In the genomic region with DNA sequence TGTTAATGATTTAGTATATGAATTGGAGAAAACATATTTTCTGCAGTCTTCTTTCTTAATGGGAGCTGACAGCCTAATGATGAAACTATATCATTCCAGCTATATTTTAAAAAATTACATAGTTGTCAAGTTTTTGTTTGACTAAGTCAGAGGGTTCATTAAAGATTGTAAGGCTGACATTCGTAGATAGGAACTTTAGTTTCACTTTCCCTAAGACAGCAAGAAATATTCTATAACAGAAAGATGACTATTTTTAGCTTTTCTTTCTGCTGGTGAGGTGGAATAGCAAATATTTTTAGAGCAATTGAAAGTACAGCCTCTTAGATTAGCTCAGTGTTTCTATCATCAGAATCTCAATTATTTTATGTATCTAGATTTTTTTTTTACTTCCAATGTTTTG, we compare ENCODE assay signal across 8 cellular contexts.
A peak's percentile ranks its signal among the peaks of the same experiment; 100 is the strongest.
DNase-seq lines count a peak whose midpoint lies in the region; ATAC-seq and TF ChIP-seq lines count a peak whose summit lies in the region.

No MANE protein-coding gene starts in this region.

- CTCF ChIA-PET in PC-9 (lab: Charles Lee), result no interaction called here

- DNase-seq in GM04504 (ENCODE audit: low read depth) (peak; percentile 5), PC-9 (no peak), esophagus muscularis mucosa (ENCODE audit: extremely low spot score) (no peak), psoas muscle (no peak), NCI-H1694 treated with DMSO at 0.1 percent for 48 hours (lab: John Stamatoyannopoulos, UW) (no peak), CD1c-positive myeloid dendritic cell (ENCODE audit: extremely low spot score) (no peak), RKO (ENCODE audit: low spot score) (no peak)

- H3K9me3 ChIP-seq in PC-9 (ENCODE audit: insufficient read depth, low read depth), result no peaks in the 10 kb centered on the region
- H3K9me3 ChIP-seq in esophagus muscularis mucosa, result no peaks in the 10 kb centered on the region
- no peaks in the 10 kb centered on the region for H3K9me3 ChIP-seq in psoas muscle

- H3K4me2 ChIP-seq in PC-9, result peak overlapping the region; percentile 28; the same call in 1 of the 2 replicates

- H3K4me1 ChIP-seq in PC-9 (replicated peaks; ENCODE audit: insufficient read depth) (no peaks in the 10 kb centered on the region), esophagus muscularis mucosa (peaks cover 34 to 50% (median 35%) of the 10 kb centered on the region in 4 donors), psoas muscle (peaks cover 36% of the 10 kb centered on the region)

- no peak overlapping the region for H3K4me3 ChIP-seq in PC-9
- peak overlapping the region; percentile 33 to 45 (median 38) for H3K4me3 ChIP-seq in esophagus muscularis mucosa
- peak overlapping the region; percentile 65 for H3K4me3 ChIP-seq in psoas muscle

- H3K27me3 ChIP-seq in PC-9 (ENCODE audit: insufficient read depth, low read depth) (no peaks in the 10 kb centered on the region), esophagus muscularis mucosa (no peaks in the 10 kb centered on the region), psoas muscle (ENCODE audit: insufficient read depth in 3 of 3, low read length in 2 of 3) (no peaks in the 10 kb centered on the region)

- peaks cover 5% of the 10 kb centered on the region for H4K20me1 ChIP-seq in PC-9 (ENCODE audit: insufficient read depth)

- H3K36me3 ChIP-seq in PC-9 (ENCODE audit: low read depth), result no peaks in the 10 kb centered on the region
- H3K36me3 ChIP-seq in esophagus muscularis mucosa, result no peaks in the 10 kb centered on the region
- H3K36me3 ChIP-seq in psoas muscle (ENCODE audit: insufficient read depth in 1 of 2, low read depth in 1 of 2), result no peaks in the 10 kb centered on the region

- WGBS in esophagus muscularis mucosa, result 0% methylated on average over 1 of the region's 1 CpG
- WGBS in psoas muscle, 3 donors, result 0% methylated on average over 1 of the region's 1 CpG

- H3K27ac ChIP-seq in PC-9 (no peak overlapping the region), esophagus muscularis mucosa (replicated peaks in 1 of 4) (peak overlapping the region; percentile 46 to 62 (median 54)), psoas muscle (peak overlapping the region; percentile 51)

- POLR2A ChIA-PET in PC-9 (lab: Charles Lee; ENCODE audit: unreplicated experiment), result interaction anchor here (0.6 kb wide), 1 partner anchor 485 kb away, joined by 8 read pairs; no protein-coding TSS in a partner anchor

- no peak for TF ChIP-seq CTCF in PC-9 (conservative IDR thresholded peaks at IDR 0.05)
- no peak for TF ChIP-seq CTCF in esophagus muscularis mucosa (IDR thresholded peaks at IDR 0.05)
- no peak for TF ChIP-seq CTCF in psoas muscle (IDR thresholded peaks at IDR 0.05)

- BruUV-seq in PC-9 (replicated peaks; lab: Mats Ljungman, UMichigan), result no TSS peak

- no peaks in the 10 kb centered on the region for H3K9me2 ChIP-seq in PC-9 (ENCODE audit: insufficient read depth)

- no peak overlapping the region for H2AFZ ChIP-seq in PC-9

- peak in 2 of 4 donors; percentile 67 to 75 for ATAC-seq in psoas muscle
- ATAC-seq in esophagus mucosa, result no peak

- H3K79me2 ChIP-seq in PC-9 (ENCODE audit: low read depth), result peaks cover 36% of the 10 kb centered on the region

- intact Hi-C loops in PC-9 (cut with micrococcal nuclease; ENCODE audit: unreplicated experiment), result no loop called here
- intact Hi-C loops in esophagus muscularis mucosa (cut with DNase I), result no loop called here
- intact Hi-C loops in psoas muscle (cut with DNase I), result no loop called here

- TF ChIP-seq EP300 in esophagus muscularis mucosa (IDR thresholded peaks at IDR 0.05), result no peak

- no peaks in the 10 kb centered on the region for H3F3A ChIP-seq in PC-9 (ENCODE audit: insufficient read depth, low read depth)

- no peak for TF ChIP-seq POLR2A in esophagus muscularis mucosa (IDR thresholded peaks at IDR 0.05; ENCODE audit: low read depth)
